ENCODE assay signal across 24 cellular contexts in the genomic region with DNA sequence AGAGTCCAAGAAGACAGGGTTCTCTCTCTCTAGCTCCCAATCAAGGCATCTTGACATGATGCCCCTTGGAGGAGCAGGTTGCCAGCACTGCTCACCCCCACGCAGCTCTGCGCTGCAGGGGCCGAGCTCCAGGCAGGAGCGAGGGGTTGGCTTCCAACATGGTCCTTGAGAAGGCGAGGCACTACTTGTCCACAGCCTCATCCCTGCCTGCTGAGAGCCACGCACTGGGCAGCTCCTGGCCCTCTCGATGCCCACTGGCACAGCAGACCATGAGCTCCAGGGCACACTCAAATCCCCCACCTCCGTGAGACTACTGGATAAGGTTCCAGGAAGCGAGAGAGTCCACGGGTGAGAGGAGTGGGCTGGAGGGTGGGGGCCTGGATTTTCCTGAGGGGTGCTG. TPM values are rescaled to one million over a fixed set of nuclear protein-coding genes. Genes with fewer than 3 reads are reported as not detected.
"Had no signal": no experiment of that assay in that cellular context is flagged by ENCODE, and none has a peak within 500 bp of the region (broad histone marks: within the 10 kb centered on the region; RNA-seq: fewer than 3 reads in every experiment).

No MANE protein-coding gene starts in this region.

- DNase-seq: activated CD4-positive, alpha-beta T cell treated with anti-CD3 and anti-CD28 coated beads for 36 hours; activated CD4-positive, alpha-beta T cell treated with anti-CD3 and anti-CD28 coated beads, Interleukin-2, amount 50 U/mL, for 4 hours; activated T-cell treated with anti-CD3 and anti-CD28 coated beads for 4 hours; effector CD8-positive, alpha-beta T cell; foreskin keratinocyte; kidney glomerular epithelial cell; mesenchymal stem cell; occipital lobe; sigmoid colon; stimulated activated CD4-positive, alpha-beta T cell treated with anti-CD3 and anti-CD28 coated beads, Interleukin-4, amount 100 ng/mL, for 24 hours; stimulated activated naive CD8-positive, alpha-beta T cell treated with anti-CD3 and anti-CD28 coated beads, Interleukin-15, Interleukin-2, amounts not matched to agents 100 U/mL and 50 U/mL, for 24 hours; substantia nigra; T-helper 1 cell; T-helper 9 cell; uterus had no signal

- H3K27me3 ChIP-seq: sigmoid colon, thyroid gland, uterus had no signal

- H3K36me3 ChIP-seq: sigmoid colon, thyroid gland, uterus had no signal

- H3K36me3 Mint-ChIP-seq: brain had no signal

- H3K4me1 Mint-ChIP-seq: activated CD4-positive, alpha-beta T cell treated with anti-CD3 and anti-CD28 coated beads for 36 hours; nephron had no signal

- H3K27ac Mint-ChIP-seq: activated CD4-positive, alpha-beta T cell treated with anti-CD3 and anti-CD28 coated beads for 36 hours; nephron had no signal

- H3K4me3 ChIP-seq: sigmoid colon, smooth muscle cell, thyroid gland, uterus had no signal

- H3K4me3 Mint-ChIP-seq: activated CD4-positive, alpha-beta T cell treated with anti-CD3 and anti-CD28 coated beads for 36 hours; brain; nephron had no signal

- H3K27ac ChIP-seq: foreskin keratinocyte, sigmoid colon, uterus had no signal

- H3K4me1 ChIP-seq: foreskin keratinocyte, thyroid gland, uterus had no signal

- ATAC-seq: activated CD4-positive, alpha-beta T cell treated with anti-CD3 and anti-CD28 coated beads for 36 hours; activated naive CD4-positive, alpha-beta T cell treated with anti-CD3 and anti-CD28 coated beads, Interleukin-2, amount 50 U/mL, for 72 hours; foreskin keratinocyte; stimulated activated naive CD8-positive, alpha-beta T cell treated with anti-CD3 and anti-CD28 coated beads, Interleukin-15, Interleukin-2, amounts not matched to agents 100 U/mL and 50 U/mL, for 24 hours had no signal

- H3K9me3 ChIP-seq: sigmoid colon, thyroid gland, uterus had no signal

- H3K9me3 Mint-ChIP-seq: brain, nephron had no signal

RNA-seq across cellular contexts. Expression of a gene that starts 31.1 kb away (rescaled TPM):
- total RNA-seq: activated CD4-positive, alpha-beta T cell treated with anti-CD3 and anti-CD28 coated beads for 36 hours; activated CD8-positive, alpha-beta memory T cell treated with anti-CD3 and anti-CD28 coated beads for 36 hours; chondrocyte; foreskin keratinocyte; glomerular endothelial cell; myocyte; smooth muscle cell had no signal
